23 cellular contexts compared by ENCODE assay signal in the genomic region with DNA sequence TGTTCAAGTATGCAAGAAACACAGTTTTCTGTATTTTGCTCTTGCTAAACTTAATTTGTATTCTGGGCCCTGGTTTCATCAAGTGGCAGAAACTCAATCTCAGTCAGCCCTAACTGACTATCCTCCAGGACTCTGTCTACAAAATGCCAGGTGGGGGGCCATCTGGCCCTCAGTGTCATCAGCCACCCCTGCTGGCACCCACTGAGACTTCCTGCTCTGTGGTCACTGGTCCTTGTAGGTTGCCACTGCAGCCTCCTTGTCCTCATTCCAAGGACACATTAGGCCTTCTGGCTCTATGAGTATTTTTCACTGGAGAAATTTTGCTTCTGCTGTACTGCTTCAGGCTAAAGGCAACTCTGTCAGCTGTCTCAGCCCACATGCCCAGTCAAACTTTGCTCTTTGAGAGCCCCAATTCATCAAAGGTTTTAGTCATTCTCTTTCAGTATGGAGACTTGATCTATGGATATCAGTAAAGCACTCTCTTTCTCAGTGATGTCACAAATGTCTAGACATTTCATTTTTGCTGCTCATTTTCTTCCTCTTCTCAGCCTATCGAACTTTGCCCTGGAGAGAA.
A peak's percentile ranks its signal among the peaks of the same experiment; 100 is the strongest.
DNase-seq lines count a peak whose midpoint lies in the region; ATAC-seq, FAIRE-seq and TF ChIP-seq lines count a peak whose summit lies in the region.
"Had no signal": no experiment of that assay in that cellular context is flagged by ENCODE, and none has a peak within 500 bp of the region (broad histone marks: within the 10 kb centered on the region; RNA-seq: fewer than 3 reads in every experiment).

No MANE protein-coding gene starts in this region.

- no peaks in the 10 kb centered on the region; the same call in 2 of the 3 replicates for H3K9me3 ChIP-seq in GM12878 (replicated peaks; ENCODE audit: control insufficient read depth, insufficient read depth, low read length)
- H3K9me3 ChIP-seq: Peyer's patch, prostate gland, tibial nerve had no signal

- peak; percentile 50 for ATAC-seq in GM18517 (IDR thresholded peaks at IDR 0.05; ENCODE audit: unreplicated experiment)
- ATAC-seq in GM21529 (IDR thresholded peaks at IDR 0.05; ENCODE audit: unreplicated experiment), result peak; percentile 40
- peak; percentile 51 for ATAC-seq in HG03159 (IDR thresholded peaks at IDR 0.05; ENCODE audit: unreplicated experiment)
- ATAC-seq in GM12878, result peak; percentile 48
- ATAC-seq: activated naive CD4-positive, alpha-beta T cell treated with anti-CD3 and anti-CD28 coated beads, Interleukin-2, amount 50 U/mL, for 72 hours; left cardiac atrium; stimulated activated naive CD8-positive, alpha-beta T cell treated with anti-CD3 and anti-CD28 coated beads, Interleukin-15, Interleukin-2, amounts not matched to agents 100 U/mL and 50 U/mL, for 24 hours had no signal

- no peaks in the 10 kb centered on the region for H3K4me1 Mint-ChIP-seq in activated naive CD8-positive, alpha-beta T cell treated with anti-CD3 and anti-CD28 coated beads for 36 hours
- no peaks in the 10 kb centered on the region for H3K4me1 Mint-ChIP-seq in activated CD4-positive, alpha-beta memory T cell treated with anti-CD3 and anti-CD28 coated beads for 36 hours (ENCODE audit: low read depth)
- H3K4me1 Mint-ChIP-seq: nephron had no signal

- H3K9me3 Mint-ChIP-seq in activated naive CD8-positive, alpha-beta T cell treated with anti-CD3 and anti-CD28 coated beads for 36 hours, result no peaks in the 10 kb centered on the region
- peaks cover 4% of the 10 kb centered on the region for H3K9me3 Mint-ChIP-seq in activated CD4-positive, alpha-beta memory T cell treated with anti-CD3 and anti-CD28 coated beads for 36 hours
- H3K9me3 Mint-ChIP-seq: nephron had no signal

- no peaks in the 10 kb centered on the region for H3K27me3 ChIP-seq in GM12878 (replicated peaks in 1 of 2; ENCODE audit: control insufficient read depth in 2 of 2, insufficient read depth in 2 of 2, low read length in 1 of 2)
- H3K27me3 ChIP-seq: Peyer's patch, tibial nerve had no signal

- H3K4me3 Mint-ChIP-seq in activated naive CD8-positive, alpha-beta T cell treated with anti-CD3 and anti-CD28 coated beads for 36 hours, result no peak overlapping the region
- H3K4me3 Mint-ChIP-seq in activated CD4-positive, alpha-beta memory T cell treated with anti-CD3 and anti-CD28 coated beads for 36 hours, result no peak overlapping the region
- H3K4me3 Mint-ChIP-seq: HFFc6, nephron had no signal

- BruUV-seq in GM12878 (replicated peaks; lab: Mats Ljungman, UMichigan), result no TSS peak

- in situ Hi-C loops in GM12878 (cut with MboI), result no loop called here

- no peak for TF ChIP-seq RAD21 in GM12878 (IDR thresholded peaks at IDR 0.05; ENCODE audit: insufficient read depth, low read depth, low read length)

- H3K9ac ChIP-seq in GM12878 (ENCODE audit: control insufficient read depth, insufficient read depth, low read length), result no peak overlapping the region

- SMC1A ChIA-PET in GM12878 (lab: Charles Lee; ENCODE audit: uncharacterized antibody, unreplicated experiment), result interaction anchor here (0.6 to 1.9 kb wide), 9 partner anchors 11 to 65 kb away, joined by 3 to 8 read pairs (median 4); no protein-coding TSS in a partner anchor

- H3K27ac Mint-ChIP-seq in activated naive CD8-positive, alpha-beta T cell treated with anti-CD3 and anti-CD28 coated beads for 36 hours, result no peak overlapping the region
- no peak overlapping the region for H3K27ac Mint-ChIP-seq in activated CD4-positive, alpha-beta memory T cell treated with anti-CD3 and anti-CD28 coated beads for 36 hours
- H3K27ac Mint-ChIP-seq: activated naive CD4-positive, alpha-beta T cell treated with anti-CD3 and anti-CD28 coated beads, Interleukin-2, amount 50 U/mL, for 72 hours; HFFc6; nephron had no signal

- WGBS in GM12878 (ENCODE audit: insufficient coverage, insufficient replicate concordance, low lambda C conversion rate, missing lambda C conversion rate), result 0% methylated on average over 1 of the region's 1 CpG

- H3K36me3 ChIP-seq in GM12878 (ENCODE audit: control insufficient read depth in 2 of 2, insufficient read depth in 2 of 2, low read length in 1 of 2), result peaks cover 3 to 5% of the 10 kb centered on the region in 2 experiments; a peak in 2 of 4 replicates
- H3K36me3 ChIP-seq: Peyer's patch, prostate gland, tibial nerve had no signal

- H3K27ac ChIP-seq in GM12878 (ENCODE audit: control insufficient read depth, insufficient read depth), result no peak overlapping the region
- H3K27ac ChIP-seq: Peyer's patch, prostate gland, skin epidermis, tibial nerve had no signal

- H3K4me2 ChIP-seq in GM12878 (ENCODE audit: control insufficient read depth, insufficient read depth), result no peak overlapping the region

- FAIRE-seq in GM12878 (lab: Jason Lieb, UNC), result peak; percentile 31

- H4K20me1 ChIP-seq in GM12878 (ENCODE audit: control insufficient read depth, insufficient read depth), result no peaks in the 10 kb centered on the region

- no peak overlapping the region for H3K4me3 ChIP-seq in GM12878
- H3K4me3 ChIP-seq: Peyer's patch, prostate gland, skin epidermis, tibial nerve had no signal

- no peak for TF ChIP-seq POLR2A in GM12878 (IDR thresholded peaks at IDR 0.05; ENCODE audit: low read depth, low read length)

- no peak overlapping the region for H2AFZ ChIP-seq in GM12878 (ENCODE audit: control insufficient read depth, low read depth, low read length)

- intact Hi-C loops in GM12878 (cut with micrococcal nuclease; ENCODE audit: unreplicated experiment), result no loop called here
- intact Hi-C loops in activated CD4-positive, alpha-beta memory T cell treated with anti-CD3 and anti-CD28 coated beads for 36 hours (cut with micrococcal nuclease), result no loop called here

- H3K36me3 Mint-ChIP-seq in activated naive CD8-positive, alpha-beta T cell treated with anti-CD3 and anti-CD28 coated beads for 36 hours, result no peaks in the 10 kb centered on the region
- no peaks in the 10 kb centered on the region for H3K36me3 Mint-ChIP-seq in activated CD4-positive, alpha-beta memory T cell treated with anti-CD3 and anti-CD28 coated beads for 36 hours
- H3K36me3 Mint-ChIP-seq: activated naive CD4-positive, alpha-beta T cell treated with anti-CD3 and anti-CD28 coated beads, Interleukin-2, amount 50 U/mL, for 72 hours had no signal

- no peak for TF ChIP-seq EP300 in GM12878 (IDR thresholded peaks at IDR 0.05; ENCODE audit: borderline replicate concordance in 1 of 2, control insufficient read depth in 1 of 2, low read depth in 2 of 2, low read length in 2 of 2)

- TF ChIP-seq CTCF in GM12878 (IDR thresholded peaks at IDR 0.05 in 2 of 3, conservative IDR thresholded peaks at IDR 0.05 in 1 of 3; ENCODE audit: control insufficient read depth in 2 of 3, extremely low read depth in 1 of 3, insufficient read depth in 1 of 3, low read depth in 3 of 3, low read length in 3 of 3), result no peak

- DNase-seq in GM12878 (ENCODE audit: low read depth, low spot score) (no peak), NCI-H1694 (lab: John Stamatoyannopoulos, UW) (no peak), HuH-7.5 (ENCODE audit: low spot score) (no peak)
- no peak for DNase-seq in activated naive CD8-positive, alpha-beta T cell treated with anti-CD3 and anti-CD28 coated beads for 36 hours
- no peak for DNase-seq in activated CD4-positive, alpha-beta memory T cell treated with anti-CD3 and anti-CD28 coated beads for 36 hours
- DNase-seq: activated T-cell treated with anti-CD3 and anti-CD28 coated beads, Interleukin-2, amount 50 U/mL, for 48 hours; DMS153; GF-D8; HFFc6; left cardiac atrium; midbrain; NCI-H2081 treated with DMSO at 0.1 percent for 48 hours; NCI-H774; Peyer's patch; stimulated activated naive CD8-positive, alpha-beta T cell treated with anti-CD3 and anti-CD28 coated beads, Interleukin-15, Interleukin-2, amounts not matched to agents 100 U/mL and 50 U/mL, for 24 hours had no signal

- CTCF ChIA-PET in GM12878 (lab: Yijun Ruan, JAX), result interaction anchor here (1.5 kb wide), 1 partner anchor 163 kb away, joined by 6 read pairs; a partner anchor contains a TSS
- CTCF ChIA-PET in activated CD4-positive, alpha-beta memory T cell treated with anti-CD3 and anti-CD28 coated beads for 36 hours (lab: Charles Lee), result no interaction called here

- peaks cover 24% of the 10 kb centered on the region for H3K4me1 ChIP-seq in GM12878 (ENCODE audit: control insufficient read depth, insufficient read depth, low read length)
- H3K4me1 ChIP-seq: Peyer's patch, prostate gland, tibial nerve had no signal

- RAD21 ChIA-PET in GM12878 (lab: Charles Lee; ENCODE audit: unreplicated experiment), result interaction anchor here (0.9 to 1.6 kb wide), 4 partner anchors 24 to 163 kb away, joined by 3 to 5 read pairs (median 3); no protein-coding TSS in a partner anchor

- POLR2A ChIA-PET in GM12878 (lab: Charles Lee), result no interaction called here
- POLR2A ChIA-PET in activated CD4-positive, alpha-beta memory T cell treated with anti-CD3 and anti-CD28 coated beads for 36 hours (lab: Charles Lee), result no interaction called here

- H3K27me3 Mint-ChIP-seq in activated naive CD8-positive, alpha-beta T cell treated with anti-CD3 and anti-CD28 coated beads for 36 hours, result no peaks in the 10 kb centered on the region
- H3K27me3 Mint-ChIP-seq in activated CD4-positive, alpha-beta memory T cell treated with anti-CD3 and anti-CD28 coated beads for 36 hours, result no peaks in the 10 kb centered on the region

- H3K79me2 ChIP-seq in GM12878 (ENCODE audit: control insufficient read depth, insufficient read depth, low read length), result peaks cover 32% of the 10 kb centered on the region

TF ChIP-seq in GM12878, 131 proteins besides CTCF, POLR2A, EP300 and RAD21 (continues in another document):
- peak; percentile 17; the same call in 1 of the 2 replicates for TF ChIP-seq RUNX3 (IDR thresholded peaks at IDR 0.05; ENCODE audit: low read length)
